Comparison of ENCODE assay signal across 8 cellular contexts in the genomic region with DNA sequence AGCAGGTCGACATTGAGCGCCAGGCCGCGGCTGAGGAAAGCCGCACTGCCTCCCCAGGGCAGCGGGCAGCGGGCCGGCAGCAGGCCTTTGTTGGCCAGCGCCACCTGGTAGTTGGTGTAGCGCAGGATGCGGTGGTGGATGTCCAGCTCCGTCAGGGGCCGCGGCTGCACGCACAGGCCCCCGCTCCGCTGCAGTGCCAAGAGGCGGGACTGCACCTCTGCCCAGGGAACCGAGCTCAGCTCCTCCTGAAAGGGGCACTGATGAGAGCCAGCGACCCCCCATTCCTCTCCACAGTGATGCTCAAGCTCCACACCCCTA. TPM values are rescaled to one million over a fixed set of nuclear protein-coding genes. Genes with fewer than 3 reads are reported as not detected.
A peak's percentile ranks its signal among the peaks of the same experiment; 100 is the strongest.
DNase-seq lines count a peak whose midpoint lies in the region; ATAC-seq and TF ChIP-seq lines count a peak whose summit lies in the region.

No MANE protein-coding gene starts in this region.

- H3K9me3 ChIP-seq in left lung (no peaks in the 10 kb centered on the region), spleen (no peaks in the 10 kb centered on the region)

- intact Hi-C loops in left lung (cut with DNase I) = no loop called here
- intact Hi-C loops in spleen (cut with DNase I; ENCODE audit: low total_unique reads) = no loop called here

- H3K4me3 ChIP-seq in left lung (no peak overlapping the region), spleen (peak overlapping the region; percentile 4 to 67 (median 33))

- peak overlapping the region; percentile 68 for H3K27ac Mint-ChIP-seq in T-helper 2 cell treated with Interferon-gamma antibody and Interleukin-4, amounts not matched to agents 5 μg/mL and 100 μg/mL, for 36 hours
- peak overlapping the region; percentile 81 for H3K27ac Mint-ChIP-seq in activated naive CD8-positive, alpha-beta T cell
- no peak overlapping the region for H3K27ac Mint-ChIP-seq in endothelial cell (ENCODE audit: unreplicated experiment)

- no peaks in the 10 kb centered on the region for H3K9me3 Mint-ChIP-seq in T-helper 2 cell treated with Interferon-gamma antibody and Interleukin-4, amounts not matched to agents 5 μg/mL and 100 μg/mL, for 36 hours
- H3K9me3 Mint-ChIP-seq in activated naive CD8-positive, alpha-beta T cell (ENCODE audit: low read depth) = no peaks in the 10 kb centered on the region
- no peaks in the 10 kb centered on the region for H3K9me3 Mint-ChIP-seq in endothelial cell (ENCODE audit: unreplicated experiment)

- peak overlapping the region; percentile 28 for H3K4me3 Mint-ChIP-seq in T-helper 2 cell treated with Interferon-gamma antibody and Interleukin-4, amounts not matched to agents 5 μg/mL and 100 μg/mL, for 36 hours
- H3K4me3 Mint-ChIP-seq in activated naive CD8-positive, alpha-beta T cell = peak overlapping the region; percentile 69
- no peak overlapping the region for H3K4me3 Mint-ChIP-seq in endothelial cell (ENCODE audit: unreplicated experiment)

- ATAC-seq in left lung = peak; percentile 9
- no peak for ATAC-seq in GM19455 (IDR thresholded peaks at IDR 0.05; ENCODE audit: unreplicated experiment)
- no peak for ATAC-seq in HG03378 (IDR thresholded peaks at IDR 0.05; ENCODE audit: unreplicated experiment)

- peaks cover 10% of the 10 kb centered on the region for H3K36me3 Mint-ChIP-seq in T-helper 2 cell treated with Interferon-gamma antibody and Interleukin-4, amounts not matched to agents 5 μg/mL and 100 μg/mL, for 36 hours (ENCODE audit: low read depth)
- no peaks in the 10 kb centered on the region for H3K36me3 Mint-ChIP-seq in activated naive CD8-positive, alpha-beta T cell
- peaks cover 23% of the 10 kb centered on the region for H3K36me3 Mint-ChIP-seq in endothelial cell (ENCODE audit: low read depth, unreplicated experiment)

- peaks cover 38% of the 10 kb centered on the region for H3K4me1 Mint-ChIP-seq in T-helper 2 cell treated with Interferon-gamma antibody and Interleukin-4, amounts not matched to agents 5 μg/mL and 100 μg/mL, for 36 hours (ENCODE audit: low read depth)
- H3K4me1 Mint-ChIP-seq in activated naive CD8-positive, alpha-beta T cell (ENCODE audit: low read depth) = peaks cover 45% of the 10 kb centered on the region
- H3K4me1 Mint-ChIP-seq in endothelial cell (ENCODE audit: unreplicated experiment) = peaks cover 35% of the 10 kb centered on the region

- peaks cover 12 to 24% of the 10 kb centered on the region in 2 donors for H3K4me1 ChIP-seq in left lung
- peaks cover 16 to 56% (median 40%) of the 10 kb centered on the region in 6 donors for H3K4me1 ChIP-seq in spleen

- H3K27ac ChIP-seq in left lung (no peak overlapping the region), spleen (no peak overlapping the region)

- DNase-seq in T-helper 2 cell treated with Interferon-gamma antibody and Interleukin-4, amounts not matched to agents 5 μg/mL and 100 μg/mL, for 36 hours (ENCODE audit: low spot score) = no peak
- DNase-seq in T-helper 2 cell (no peak), left lung (peak in 1 of 2 donors; percentile 60), spleen (no peak), endothelial cell (ENCODE audit: low spot score) (no peak)

- H3K27me3 Mint-ChIP-seq in T-helper 2 cell treated with Interferon-gamma antibody and Interleukin-4, amounts not matched to agents 5 μg/mL and 100 μg/mL, for 36 hours (ENCODE audit: low read depth) = peaks cover 35% of the 10 kb centered on the region
- H3K27me3 Mint-ChIP-seq in activated naive CD8-positive, alpha-beta T cell = peaks cover 2% of the 10 kb centered on the region
- peaks cover 39% of the 10 kb centered on the region for H3K27me3 Mint-ChIP-seq in endothelial cell (ENCODE audit: unreplicated experiment)

- H3K36me3 ChIP-seq in left lung = no peaks in the 10 kb centered on the region
- H3K36me3 ChIP-seq in spleen = peaks cover 0 to 13% (median 0%) of the 10 kb centered on the region in 6 donors

- TF ChIP-seq CTCF in left lung (IDR thresholded peaks at IDR 0.05) (no peak), spleen (IDR thresholded peaks at IDR 0.05 in 8 of 11, conservative IDR thresholded peaks at IDR 0.05 in 3 of 11) (no peak), endothelial cell (IDR thresholded peaks at IDR 0.05; ENCODE audit: unreplicated experiment) (no peak)

- peaks cover 18 to 91% of the 10 kb centered on the region in 2 donors for H3K27me3 ChIP-seq in left lung
- peaks cover 0 to 62% (median 25%) of the 10 kb centered on the region in 7 donors for H3K27me3 ChIP-seq in spleen (replicated peaks in 1 of 7)

- TF ChIP-seq POLR2A in spleen (IDR thresholded peaks at IDR 0.05) = no peak

- WGBS in spleen, 5 donors = 14 to 41% (median 20%) methylated on average over 5 to 20 of the region's 20 CpGs

RNA-seq across cellular contexts. Expression of gene ATG9B, which starts 5.2 kb away (rescaled TPM):
- under 1 TPM; 0.68 to 0.70 TPM for total RNA-seq in left lung
- 1 to 10 TPM in 6 of 7 donors, under 1 TPM in 1; 0.66 to 3.8 (median 2.8) TPM for total RNA-seq in spleen
- polyA plus RNA-seq in spleen = 1 to 10 TPM; 1.8 to 3.7 (median 1.9) TPM
- 0.85 TPM for total RNA-seq in endothelial cell (ENCODE audit: unreplicated experiment)

RNA-seq across cellular contexts. Expression of gene ABCB8, which starts 9.2 kb away (rescaled TPM):
- total RNA-seq in left lung = 10 to 100 TPM; 47.5 to 52.1 TPM
- 10 to 100 TPM; 22.5 to 42.6 (median 29.1) TPM for total RNA-seq in spleen
- 10 to 100 TPM; 12.9 to 21.1 (median 17.2) TPM for polyA plus RNA-seq in spleen
- 17.4 TPM for total RNA-seq in endothelial cell (ENCODE audit: unreplicated experiment)

RNA-seq across cellular contexts. Expression of gene NOS3, which starts 28.3 kb away (rescaled TPM):
- 10 to 100 TPM; 12.1 to 21.8 TPM for total RNA-seq in left lung
- 100 to 1,000 TPM; 106 to 455 (median 187) TPM for total RNA-seq in spleen
- 10 to 100 TPM; 11.9 to 81.1 (median 28.4) TPM for polyA plus RNA-seq in spleen
- 102 TPM for total RNA-seq in endothelial cell (ENCODE audit: unreplicated experiment)

RNA-seq across cellular contexts. Expression of gene ASIC3, which starts 29.2 kb away (rescaled TPM):
- total RNA-seq in left lung (1 to 10 TPM; 2.7 to 3.5 TPM), spleen (1 to 10 TPM; 1.5 to 5.0 (median 2.9) TPM), endothelial cell (ENCODE audit: unreplicated experiment) (3.4 TPM)
- 1 to 10 TPM; 1.1 to 3.7 (median 2.6) TPM for polyA plus RNA-seq in spleen

RNA-seq across cellular contexts. Expression of gene CDK5, which starts 38.6 kb away (rescaled TPM):
- total RNA-seq in left lung (10 to 100 TPM; 15.6 to 17.1 TPM), spleen (10 to 100 TPM in 4 of 7 donors, 1 to 10 TPM in 3; 7.5 to 17.9 (median 11.2) TPM), endothelial cell (ENCODE audit: unreplicated experiment) (26.7 TPM)
- 10 to 100 TPM in 1 of 3 donors, 1 to 10 TPM in 2; 6.3 to 10.1 (median 9.2) TPM for polyA plus RNA-seq in spleen

Comparison
In these comparisons a context has a peak if more than half of its experiments do, and no peak if none do; other contexts are left out.
1. H3K4me3 ChIP-seq: peak in spleen (8 of 8); none in left lung (0 of 2).